ENCODE assay signal across 8 cellular contexts in the genomic region with DNA sequence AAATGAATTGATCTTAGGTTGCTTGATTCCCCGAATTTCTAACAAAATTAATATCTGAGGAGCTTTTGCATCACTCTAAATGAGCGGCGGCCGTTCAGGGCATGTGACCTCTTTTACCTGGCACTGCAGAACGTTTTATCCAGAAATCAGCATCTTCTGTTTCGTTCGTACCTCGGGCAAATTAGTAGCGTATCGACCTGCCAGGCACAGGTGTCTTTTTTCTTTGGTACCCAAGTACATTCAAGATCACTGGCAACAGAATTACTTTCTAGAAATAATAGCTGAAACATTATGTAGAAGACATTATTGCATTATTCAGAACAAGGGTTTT. TPM values are rescaled to one million over a fixed set of nuclear protein-coding genes. Genes with fewer than 3 reads are reported as not detected.
DNase-seq lines count a peak whose midpoint lies in the region; ATAC-seq and TF ChIP-seq lines count a peak whose summit lies in the region.

No MANE protein-coding gene starts in this region.

- no peaks in the 10 kb centered on the region for H3K27me3 ChIP-seq in PC-3 (ENCODE audit: low read length)
- H3K27me3 ChIP-seq in trophoblast cell (ENCODE audit: insufficient read depth, low read length): no peaks in the 10 kb centered on the region

- ATAC-seq in PC-3: no peak

- H3K79me2 ChIP-seq in PC-3 (ENCODE audit: low read length): peaks cover 58% of the 10 kb centered on the region
- H3K79me2 ChIP-seq in trophoblast cell (ENCODE audit: control insufficient read depth, insufficient read depth, low read length, poor library complexity): peaks cover 2% of the 10 kb centered on the region

- H3K4me1 ChIP-seq in ES-I3 (ENCODE audit: insufficient read depth, low read length) (peaks cover 31% of the 10 kb centered on the region), PC-3 (ENCODE audit: insufficient read depth, low read length) (peaks cover 61% of the 10 kb centered on the region), trophoblast cell (ENCODE audit: control insufficient read depth in 1 of 2, insufficient read depth in 2 of 2, low read length in 2 of 2) (peaks cover 2 to 9% of the 10 kb centered on the region in 2 experiments)

- H2BK120ac ChIP-seq in trophoblast cell (ENCODE audit: insufficient read depth, low read length, poor library complexity): no peak overlapping the region

- POLR2A ChIA-PET in PC-3 (lab: Charles Lee; ENCODE audit: unreplicated experiment): no interaction called here

- H3K4me2 ChIP-seq in PC-3 (ENCODE audit: low read length): peak overlapping the region; percentile 92
- peak overlapping the region; percentile 97 for H3K4me2 ChIP-seq in trophoblast cell (ENCODE audit: low read length)

- no peaks in the 10 kb centered on the region for H3K36me3 ChIP-seq in ES-I3 (ENCODE audit: insufficient read depth, low read length)
- H3K36me3 ChIP-seq in PC-3 (ENCODE audit: low read depth, low read length): no peaks in the 10 kb centered on the region
- H3K36me3 ChIP-seq in trophoblast cell (ENCODE audit: control insufficient read depth in 1 of 2, insufficient read depth in 2 of 2, low read length in 2 of 2): no peaks in the 10 kb centered on the region

- no peak overlapping the region for H4K12ac ChIP-seq in trophoblast cell (ENCODE audit: low read depth, low read length)

- no peaks in the 10 kb centered on the region for H3K79me1 ChIP-seq in trophoblast cell (ENCODE audit: low read length)

- H3F3A ChIP-seq in PC-3 (ENCODE audit: low read length, unreplicated experiment): no peaks in the 10 kb centered on the region

- H3K23ac ChIP-seq in trophoblast cell (ENCODE audit: low read length): no peak overlapping the region

- no peak overlapping the region for H4K91ac ChIP-seq in trophoblast cell (ENCODE audit: low read depth, low read length)

- no peak overlapping the region for H2BK5ac ChIP-seq in trophoblast cell (ENCODE audit: low read depth, low read length, poor library complexity)

- H2BK12ac ChIP-seq in trophoblast cell (ENCODE audit: low read length): no peak overlapping the region

- H3K27ac ChIP-seq in PC-3 (ENCODE audit: low read length) (no peak overlapping the region), trophoblast cell (ENCODE audit: low read depth, low read length) (no peak overlapping the region)

- intact Hi-C loops in PC-3 (cut with micrococcal nuclease): loop anchor here (5.0 kb wide), 1 partner anchor 134 kb away; no protein-coding TSS in a partner anchor

- H2AFZ ChIP-seq in PC-3 (ENCODE audit: low read length): peak overlapping the region; percentile 59; the same call in 1 of the 2 replicates
- no peak overlapping the region for H2AFZ ChIP-seq in trophoblast cell (ENCODE audit: insufficient read depth, low read length, poor library complexity)

- no CpG with 5 or more reads among the region's 10 CpGs for WGBS in trophoblast cell (ENCODE audit: extremely low coverage, insufficient coverage, insufficient read length)

- no peak overlapping the region for H4K8ac ChIP-seq in trophoblast cell (ENCODE audit: low read depth, low read length)

- no peak overlapping the region for H2AK5ac ChIP-seq in trophoblast cell (ENCODE audit: low read length)

- no TSS peak for BruUV-seq in PC-3 (replicated peaks; lab: Mats Ljungman, UMichigan)

- no peak overlapping the region for H3K18ac ChIP-seq in trophoblast cell (ENCODE audit: low read length)

- H3K4ac ChIP-seq in trophoblast cell (ENCODE audit: low read depth, low read length): no peak overlapping the region

- H3K14ac ChIP-seq in trophoblast cell (ENCODE audit: low read length): no peak overlapping the region

- CTCF ChIA-PET in PC-3 (lab: Charles Lee): no interaction called here

- no peaks in the 10 kb centered on the region for H4K20me1 ChIP-seq in PC-3 (ENCODE audit: low read length)

- DNase-seq in PC-3 (no peak), epithelial cell of esophagus (ENCODE audit: low read depth) (no peak), trophoblast cell (no peak), NCI-H524 treated with DMSO at 0.1 percent for 48 hours (lab: John Stamatoyannopoulos, UW) (no peak), SHP77 (lab: John Stamatoyannopoulos, UW) (no peak), occipital lobe (lab: John Stamatoyannopoulos, UW) (no peak), NCI-H446 treated with DMSO at 0.1 percent for 48 hours (lab: John Stamatoyannopoulos, UW) (no peak)

- 0 out of 2 replicates have a peak, but pooled peaks cover 2% of the 10 kb centered on the region for H3K9me3 ChIP-seq in ES-I3 (ENCODE audit: control insufficient read depth, insufficient read depth, low read length)
- no peaks in the 10 kb centered on the region for H3K9me3 ChIP-seq in PC-3 (ENCODE audit: low read length)
- H3K9me3 ChIP-seq in trophoblast cell (ENCODE audit: insufficient read depth, low read depth, low read length): no peaks in the 10 kb centered on the region

- H3K9me2 ChIP-seq in PC-3 (replicated peaks; ENCODE audit: low read length): no peaks in the 10 kb centered on the region

- H3K9ac ChIP-seq in ES-I3 (ENCODE audit: low read depth, low read length): peak overlapping the region; percentile 42
- peak overlapping the region; percentile 66 for H3K9ac ChIP-seq in PC-3 (ENCODE audit: low read length)
- no peak overlapping the region for H3K9ac ChIP-seq in trophoblast cell (ENCODE audit: low read length)

- H3K4me3 ChIP-seq in PC-3 (ENCODE audit: low read length) (peak overlapping the region; percentile 95), epithelial cell of esophagus (ENCODE audit: low read length) (peak overlapping the region; percentile 89), trophoblast cell (ENCODE audit: low read depth, low read length) (no peak overlapping the region)

- TF ChIP-seq CTCF in PC-3 (conservative IDR thresholded peaks at IDR 0.05; ENCODE audit: low read depth, low read length): no peak
- TF ChIP-seq CTCF in epithelial cell of esophagus (IDR thresholded peaks at IDR 0.05; ENCODE audit: insufficient read depth, low read depth, low read length, missing control alignments): no peak

RNA-seq across cellular contexts. Expression of a gene that starts 0.9 kb away (rescaled TPM):
- total RNA-seq in PC-3 (2014; rRNA removed) (10.0 and 11.0 TPM in 2 replicates), occipital lobe (62.5 TPM)
- polyA plus RNA-seq in trophoblast cell (2013): 4.3 and 5.0 TPM in 2 replicates
